26 cellular contexts compared by ENCODE assay signal in the genomic region with DNA sequence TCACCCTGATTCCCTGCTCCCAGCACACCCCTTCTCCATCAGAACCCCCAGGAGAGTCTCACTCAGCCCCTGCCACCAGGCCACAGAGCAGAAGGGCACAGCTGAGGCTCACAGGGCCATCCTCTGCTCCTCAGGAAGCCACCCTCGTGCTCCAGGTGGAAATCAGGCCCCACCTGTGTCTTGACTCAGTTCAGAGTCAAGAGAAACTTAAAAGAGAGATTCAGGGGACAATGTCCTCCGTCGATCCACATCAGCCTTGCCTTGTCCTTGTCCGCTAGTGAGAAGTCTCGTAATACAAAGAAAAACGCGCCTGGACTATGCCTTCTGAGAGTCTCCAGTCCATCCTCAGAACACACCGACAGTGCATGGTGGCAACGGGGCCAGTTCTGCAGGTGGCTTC.
"Had no signal": no experiment of that assay in that cellular context is flagged by ENCODE, and none has a peak within 500 bp of the region (broad histone marks: within the 10 kb centered on the region; RNA-seq: fewer than 3 reads in every experiment).

No MANE protein-coding gene starts in this region.

- H3K27ac ChIP-seq: left lung, lower lobe of right lung, neural progenitor cell, pancreas, prostate gland, skin epidermis, stomach, testis, thyroid gland, transverse colon, upper lobe of left lung had no signal

- DNase-seq: immature natural killer cell; kidney; left colon; left lung; lower lobe of right lung; mesenchymal stem cell; naive B cell; natural killer cell; nephron progenitor cell; pancreas; stimulated activated CD4-positive, alpha-beta T cell treated with anti-CD3 and anti-CD28 coated beads, Interleukin-12 subunit alpha, Interleukin-12 subunit beta, amount 100 ng/mL, for 4 hours; stimulated activated CD4-positive, alpha-beta T cell treated with anti-CD3 and anti-CD28 coated beads, Interleukin-15, amount 100 ng/mL, for 24 hours; stimulated activated CD4-positive, alpha-beta T cell treated with anti-CD3 and anti-CD28 coated beads, Interleukin-2, amount 100 ng/mL, for 24 hours; stimulated activated CD4-positive, alpha-beta T cell treated with anti-CD3 and anti-CD28 coated beads, Interleukin-4, amount 100 ng/mL, for 1 hour; stimulated activated naive B cell treated with anti-CD40 and anti-IgM and Interleukin-4, amounts not matched to agents 10 μg/mL and 1 μg/mL and 100 μg/mL, for 72 hours; stimulated activated naive CD8-positive, alpha-beta T cell treated with anti-CD3 and anti-CD28 coated beads, Interleukin-15, Interleukin-2, amounts not matched to agents 100 U/mL and 50 U/mL, for 24 hours; stomach; thyroid gland; transverse colon; upper lobe of left lung had no signal

- H3K9ac ChIP-seq: neural progenitor cell had no signal

- H3K9me3 ChIP-seq: left lung, lower lobe of right lung, pancreas, prostate gland, stomach, testis, thyroid gland, transverse colon, upper lobe of left lung had no signal

- H2AFZ ChIP-seq: neural progenitor cell had no signal

- H3K4me1 ChIP-seq: left lung, lower lobe of right lung, neural progenitor cell, pancreas, prostate gland, stomach, testis, thyroid gland, transverse colon, upper lobe of left lung had no signal

- ATAC-seq: left colon; left lung; lower lobe of right lung; natural killer cell; pancreas; sciatic nerve; stimulated activated naive B cell treated with anti-CD40 and anti-IgM and Interleukin-4, amounts not matched to agents 10 μg/mL and 1 μg/mL and 100 μg/mL, for 72 hours; stimulated activated naive CD8-positive, alpha-beta T cell treated with anti-CD3 and anti-CD28 coated beads, Interleukin-15, Interleukin-2, amounts not matched to agents 100 U/mL and 50 U/mL, for 24 hours had no signal

- H3K36me3 ChIP-seq: left lung, lower lobe of right lung, neural progenitor cell, pancreas, prostate gland, stomach, thyroid gland, transverse colon, upper lobe of left lung had no signal

- H3K4me3 ChIP-seq: left lung, lower lobe of right lung, neural progenitor cell, pancreas, prostate gland, skin epidermis, stomach, testis, thyroid gland, transverse colon, upper lobe of left lung had no signal

- H3K27me3 ChIP-seq: neural progenitor cell, pancreas, stomach, testis, thyroid gland, transverse colon, upper lobe of left lung had no signal

- H3K4me2 ChIP-seq: neural progenitor cell had no signal

- FAIRE-seq: islet of Langerhans, kidney, pancreas had no signal
